ENCODE assay signal across 8 cellular contexts in genomic region chr18:45212186-45213039, GRCh38.
DNase-seq lines count a peak whose midpoint lies in the region; ATAC-seq and TF ChIP-seq lines count a peak whose summit lies in the region.

No MANE protein-coding gene starts in this region.

- ATAC-seq in GM19328 (IDR thresholded peaks at IDR 0.05; ENCODE audit: unreplicated experiment) = peak; percentile 97
- peak; percentile 99 for ATAC-seq in HG03354 (IDR thresholded peaks at IDR 0.05; ENCODE audit: poor library complexity, severe bottlenecking, unreplicated experiment)
- ATAC-seq in central memory CD8-positive, alpha-beta T cell (replicated peaks; ENCODE audit: extremely low read depth, poor library complexity, severe bottlenecking) = peak; percentile 92
- ATAC-seq in left lobe of liver = peak; percentile 100

- peak; percentile 92 for TF ChIP-seq CTCF in C4-2B (conservative IDR thresholded peaks at IDR 0.05)

- H3K4me3 Mint-ChIP-seq in central memory CD8-positive, alpha-beta T cell = no peak overlapping the region

- H3K27ac Mint-ChIP-seq in central memory CD8-positive, alpha-beta T cell (ENCODE audit: low read depth) = no peak overlapping the region

- no peaks in the 10 kb centered on the region for H3K4me1 Mint-ChIP-seq in central memory CD8-positive, alpha-beta T cell

- no peaks in the 10 kb centered on the region for H3K36me3 Mint-ChIP-seq in central memory CD8-positive, alpha-beta T cell (ENCODE audit: insufficient read depth)

- no peak overlapping the region for H3K27ac ChIP-seq in C4-2B

- DNase-seq in NCI-H226 (peak; percentile 21), left lobe of liver (ENCODE audit: low spot score) (peak; percentile 82)
- peak; percentile 40 for DNase-seq in activated CD4-positive, CD25-positive, alpha-beta regulatory T cell treated with anti-CD3 and anti-CD28 coated beads, Interleukin-2, amount 50 U/mL, for 16 hours (ENCODE audit: low read depth, low spot score)
- peak; percentile 61 to 62 for DNase-seq in central memory CD8-positive, alpha-beta T cell (ENCODE audit: low spot score in 2 of 2)
- peak; percentile 71 to 75 for DNase-seq in stimulated activated CD4-positive, alpha-beta T cell treated with anti-CD3 and anti-CD28 coated beads, Interleukin-4, amount 100 ng/mL, for 48 hours (ENCODE audit: low read depth in 2 of 2)

- no peaks in the 10 kb centered on the region for H3K9me3 Mint-ChIP-seq in central memory CD8-positive, alpha-beta T cell

- H3K27me3 Mint-ChIP-seq in central memory CD8-positive, alpha-beta T cell = peaks cover 10% of the 10 kb centered on the region

Comparison
In these comparisons a context has a peak if more than half of its experiments do, and no peak if none do; other contexts are left out.
1. DNase-seq: peak in every context shown above with its lines; median percentile 82 in left lobe of liver; 73 in stimulated activated CD4-positive, alpha-beta T cell treated with anti-CD3 and anti-CD28 coated beads, Interleukin-4, amount 100 ng/mL, for 48 hours; 62 in central memory CD8-positive, alpha-beta T cell; 40 in activated CD4-positive, CD25-positive, alpha-beta regulatory T cell treated with anti-CD3 and anti-CD28 coated beads, Interleukin-2, amount 50 U/mL, for 16 hours; 21 in NCI-H226.